ENCODE assay signal across 21 cellular contexts in the genomic region with DNA sequence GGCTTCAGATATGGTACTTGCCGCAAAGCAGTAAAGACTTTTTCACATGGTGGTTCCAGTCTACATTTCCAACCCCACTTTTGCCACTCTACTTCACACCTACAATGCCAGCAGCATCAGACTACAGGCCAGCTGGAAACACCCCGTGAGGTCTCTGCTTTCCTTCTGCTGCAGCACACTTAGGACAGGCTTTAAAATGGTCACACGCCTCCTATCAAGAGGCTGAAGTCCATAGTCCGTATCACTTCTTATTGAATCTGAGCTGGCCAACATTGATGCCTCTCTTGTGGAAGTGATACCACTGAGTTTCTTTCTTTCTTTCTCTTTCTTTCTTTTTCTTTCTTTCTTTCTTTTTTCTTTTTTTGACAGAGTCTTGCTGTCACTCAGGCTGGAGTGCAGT. TPM values are rescaled to one million over a fixed set of nuclear protein-coding genes. Genes with fewer than 3 reads are reported as not detected.
DNase-seq lines count a peak whose midpoint lies in the region; ATAC-seq, FAIRE-seq and TF ChIP-seq lines count a peak whose summit lies in the region.
"Had no signal": no experiment of that assay in that cellular context is flagged by ENCODE, and none has a peak within 500 bp of the region (broad histone marks: within the 10 kb centered on the region; RNA-seq: fewer than 3 reads in every experiment).

No MANE protein-coding gene starts in this region.

- peak; percentile 81 for ATAC-seq in left colon
- ATAC-seq: GM12878 had no signal

- H3K4me3 ChIP-seq in colonic mucosa: no peak overlapping the region
- H3K4me3 ChIP-seq in retinal pigment epithelial cell (ENCODE audit: low read length): no peak overlapping the region
- no peak overlapping the region for H3K4me3 ChIP-seq in small intestine (ENCODE audit: low read depth in 1 of 2, low read length in 2 of 2)
- no peak overlapping the region for H3K4me3 ChIP-seq in MM.1S (ENCODE audit: low read length)
- no peak overlapping the region for H3K4me3 ChIP-seq in left ventricle myocardium inferior
- H3K4me3 ChIP-seq: GM12878, HAP-1 had no signal

- H3K79me2 ChIP-seq in MM.1S (ENCODE audit: low read length): no peaks in the 10 kb centered on the region

- H4K20me1 ChIP-seq in MM.1S (ENCODE audit: insufficient read depth, low read length): no peaks in the 10 kb centered on the region

- H3K27ac ChIP-seq in colonic mucosa: peak overlapping the region; percentile 35
- peak overlapping the region in 1 of 2 donors; percentile 8 for H3K27ac ChIP-seq in small intestine (ENCODE audit: low read depth in 1 of 2, low read length in 1 of 2)
- no peak overlapping the region for H3K27ac ChIP-seq in MM.1S (ENCODE audit: low read length)
- H3K27ac ChIP-seq in left ventricle myocardium inferior (replicated peaks): no peak overlapping the region

- no peak for FAIRE-seq in small intestine (lab: Jason Lieb, UNC)
- FAIRE-seq: GM12878, GM19239, H54 had no signal

- DNase-seq in colonic mucosa: peak; percentile 50
- no peak for DNase-seq in left colon
- DNase-seq in retinal pigment epithelial cell (ENCODE audit: low read depth): peak; percentile 38
- DNase-seq in small intestine: peak; percentile 93
- DNase-seq in MM.1S: no peak
- no peak for DNase-seq in activated CD4-positive, alpha-beta T cell treated with anti-CD3 and anti-CD28 coated beads, Interleukin-2, amount 50 U/mL, for 1 hour
- DNase-seq in left ventricle myocardium inferior: no peak
- no peak for DNase-seq in GM19240 (ENCODE audit: insufficient read length, low spot score)
- DNase-seq: C1 segment of cervical spinal cord; CD4-positive, alpha-beta memory T cell; COR-L47; DMS79; EL; GDM1; GOT3; HFFc6 had no signal

- H3K9ac ChIP-seq in colonic mucosa (ENCODE audit: low read depth in 2 of 2, low read length in 2 of 2) (no peak overlapping the region), MM.1S (ENCODE audit: low read length) (no peak overlapping the region)

- H3K9me3 ChIP-seq in colonic mucosa (no peaks in the 10 kb centered on the region), small intestine (ENCODE audit: control insufficient read depth, low read depth) (no peaks in the 10 kb centered on the region), MM.1S (replicated peaks; ENCODE audit: insufficient read depth, low read length) (no peaks in the 10 kb centered on the region), left ventricle myocardium inferior (replicated peaks) (peaks cover 19% of the 10 kb centered on the region)

- H3K4me2 ChIP-seq in MM.1S (ENCODE audit: low read depth, low read length): no peak overlapping the region

- no peaks in the 10 kb centered on the region for H3F3A ChIP-seq in MM.1S (ENCODE audit: insufficient read depth, low read length)

- H3K27me3 ChIP-seq in colonic mucosa: no peaks in the 10 kb centered on the region
- H3K27me3 ChIP-seq in small intestine (ENCODE audit: control insufficient read depth in 2 of 2, insufficient read depth in 2 of 2, low read length in 2 of 2): peaks cover 0 to 2% of the 10 kb centered on the region in 2 donors
- H3K27me3 ChIP-seq in MM.1S (replicated peaks; ENCODE audit: insufficient read depth, low read length): no peaks in the 10 kb centered on the region
- no peaks in the 10 kb centered on the region for H3K27me3 ChIP-seq in left ventricle myocardium inferior (ENCODE audit: low read depth)

- no peaks in the 10 kb centered on the region for H3K4me1 ChIP-seq in colonic mucosa
- peaks cover 2 to 4% of the 10 kb centered on the region in 2 donors for H3K4me1 ChIP-seq in small intestine (ENCODE audit: control insufficient read depth in 2 of 2, insufficient read depth in 1 of 2, low read depth in 1 of 2, low read length in 1 of 2)
- H3K4me1 ChIP-seq in MM.1S (ENCODE audit: low read length): no peaks in the 10 kb centered on the region
- peaks cover 35% of the 10 kb centered on the region for H3K4me1 ChIP-seq in left ventricle myocardium inferior

- H3K9me2 ChIP-seq in MM.1S (replicated peaks; ENCODE audit: insufficient read depth, low read length): no peaks in the 10 kb centered on the region

- intact Hi-C loops in colonic mucosa (cut with DNase I) (no loop called here), left colon (cut with DNase I, micrococcal nuclease) (no loop called here), left ventricle myocardium inferior (cut with micrococcal nuclease) (no loop called here)

- TF ChIP-seq CTCF in colonic mucosa (IDR thresholded peaks at IDR 0.05) (no peak), retinal pigment epithelial cell (conservative IDR thresholded peaks at IDR 0.05; ENCODE audit: low read depth, low read length) (no peak), MM.1S (IDR thresholded peaks at IDR 0.05; ENCODE audit: low read length) (no peak), left ventricle myocardium inferior (IDR thresholded peaks at IDR 0.05; ENCODE audit: borderline replicate concordance) (no peak)

- no peak overlapping the region for H2AFZ ChIP-seq in MM.1S (ENCODE audit: low read length)

- H3K36me3 ChIP-seq in colonic mucosa (no peaks in the 10 kb centered on the region), small intestine (ENCODE audit: control insufficient read depth in 2 of 2, insufficient read depth in 2 of 2, low read length in 2 of 2) (no peaks in the 10 kb centered on the region), MM.1S (replicated peaks; ENCODE audit: insufficient read depth, low read length) (no peaks in the 10 kb centered on the region), left ventricle myocardium inferior (no peaks in the 10 kb centered on the region)
- H3K36me3 ChIP-seq: HAP-1 had no signal

- 24 to 68% (median 52%) methylated on average over 4 of the region's 4 CpGs for WGBS in small intestine, 3 donors

RNA-seq across cellular contexts. Expression of a gene that starts 59.8 kb away (rescaled TPM):
- total RNA-seq in colonic mucosa (1 to 10 TPM in 1 of 2 donors, under 1 TPM in 1; 0.53 to 1.5 TPM), left colon (under 1 TPM; 0.79 to 0.81 TPM), left ventricle myocardium inferior (0.08 TPM)
- under 1 TPM in 2 of 3 donors, not detected in 1; 0.27 to 0.31 TPM for polyA plus RNA-seq in small intestine
- total RNA-seq: A673; CD4-positive, alpha-beta memory T cell; GM12878 had no signal
- polyA plus RNA-seq: GM12878 had no signal

Comparison
In these comparisons a context has a peak if more than half of its experiments do, and no peak if none do; other contexts are left out.
1. DNase-seq: peak in colonic mucosa (single experiment), retinal pigment epithelial cell (single experiment) and small intestine (single experiment); none in left colon (0 of 2), MM.1S (single experiment), activated CD4-positive, alpha-beta T cell treated with anti-CD3 and anti-CD28 coated beads, Interleukin-2, amount 50 U/mL, for 1 hour (single experiment), left ventricle myocardium inferior (single experiment) and GM19240 (single experiment).